In the genomic region with DNA sequence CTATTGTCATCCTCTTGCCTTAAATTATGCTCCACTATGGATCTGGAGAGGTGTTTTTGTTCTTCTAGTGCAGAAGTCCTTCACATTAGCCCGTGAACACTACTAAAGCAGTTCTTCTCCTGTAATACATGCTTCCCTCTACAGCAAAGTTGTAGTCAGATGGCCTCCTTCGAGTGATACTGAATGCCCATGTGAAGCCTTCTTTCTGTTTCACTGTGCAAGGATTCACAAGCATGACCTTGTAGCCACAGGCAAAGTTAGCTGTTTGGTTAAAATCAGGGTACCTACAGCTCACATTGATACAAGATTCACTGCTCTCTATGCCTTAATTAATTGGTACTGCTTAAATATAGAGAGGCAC, we compare ENCODE assay signal across 11 cellular contexts. TPM values are rescaled to one million over a fixed set of nuclear protein-coding genes. Genes with fewer than 3 reads are reported as not detected.
A peak's percentile ranks its signal among the peaks of the same experiment; 100 is the strongest.
DNase-seq lines count a peak whose midpoint lies in the region; ATAC-seq lines count a peak whose summit lies in the region.
"Had no signal": no experiment of that assay in that cellular context is flagged by ENCODE, and none has a peak within 500 bp of the region (broad histone marks: within the 10 kb centered on the region; RNA-seq: fewer than 3 reads in every experiment).

No MANE protein-coding gene starts in this region.

- H2AFZ ChIP-seq in mesenchymal stem cell (ENCODE audit: low read depth, low read length), result no peak overlapping the region

- H2AK5ac ChIP-seq in mesenchymal stem cell (ENCODE audit: low read length, severe bottlenecking), result no peak overlapping the region

- in situ Hi-C loops in KBM-7 (cut with MboI; ENCODE audit: low pct_unique_long_range_greater_than_20kb, low sequenced_read_pairs), result no loop called here

- H4K91ac ChIP-seq in mesenchymal stem cell (ENCODE audit: low read length), result no peak overlapping the region

- no peak overlapping the region for H2BK120ac ChIP-seq in mesenchymal stem cell (ENCODE audit: low read depth, low read length)

- peaks cover 1% of the 10 kb centered on the region for H3K79me1 ChIP-seq in mesenchymal stem cell (replicated peaks; ENCODE audit: low read length, poor library complexity, severe bottlenecking)

- H3K9me3 ChIP-seq in mesenchymal stem cell (ENCODE audit: control insufficient read depth, low read length), result no peaks in the 10 kb centered on the region
- H3K9me3 ChIP-seq: psoas muscle had no signal

- H3K36me3 ChIP-seq in mesenchymal stem cell (ENCODE audit: control insufficient read depth in 1 of 2, insufficient read depth in 2 of 2, low read depth in 1 of 2, low read length in 2 of 2), result peaks cover 0 to 7% of the 10 kb centered on the region in 2 experiments

- no peak overlapping the region for H2BK12ac ChIP-seq in mesenchymal stem cell (ENCODE audit: low read length in 2 of 2)

- peaks cover 17% of the 10 kb centered on the region for H3K4me1 ChIP-seq in mesenchymal stem cell (ENCODE audit: control insufficient read depth, insufficient read depth, low read depth, low read length)

- H4K8ac ChIP-seq in mesenchymal stem cell (ENCODE audit: low read length), result no peak overlapping the region

- H3K4me3 ChIP-seq in mesenchymal stem cell (ENCODE audit: insufficient read depth in 1 of 2, low read depth in 1 of 2, low read length in 2 of 2), result no peak overlapping the region
- H3K4me3 ChIP-seq: psoas muscle had no signal

- no peak overlapping the region for H2BK5ac ChIP-seq in mesenchymal stem cell (ENCODE audit: low read depth, low read length, poor library complexity, severe bottlenecking)

- no peak overlapping the region for H3K4ac ChIP-seq in mesenchymal stem cell (ENCODE audit: low read depth in 1 of 2, low read length in 2 of 2)

- ATAC-seq in GM18519 (IDR thresholded peaks at IDR 0.05; ENCODE audit: low FRiP score, unreplicated experiment), result peak; percentile 41
- ATAC-seq in GM21423 (IDR thresholded peaks at IDR 0.05; ENCODE audit: unreplicated experiment), result peak; percentile 60
- peak; percentile 70 for ATAC-seq in HG03135 (IDR thresholded peaks at IDR 0.05; ENCODE audit: unreplicated experiment)
- ATAC-seq in HG03095 (IDR thresholded peaks at IDR 0.05; ENCODE audit: unreplicated experiment), result no peak

- H3K4me2 ChIP-seq in mesenchymal stem cell (ENCODE audit: low read length, poor library complexity, severe bottlenecking), result no peak overlapping the region

- no peak overlapping the region for H3K18ac ChIP-seq in mesenchymal stem cell (ENCODE audit: low read depth in 1 of 2, low read length in 2 of 2)

- WGBS in mesenchymal stem cell, result 91% methylated on average over 2 of the region's 2 CpGs

- H3K9ac ChIP-seq in mesenchymal stem cell (ENCODE audit: low read length), result no peak overlapping the region

- H3K14ac ChIP-seq in mesenchymal stem cell (ENCODE audit: low read length in 2 of 2), result no peak overlapping the region

- H3K27me3 ChIP-seq in mesenchymal stem cell (ENCODE audit: control insufficient read depth in 1 of 2, insufficient read depth in 1 of 2, low read length in 2 of 2), result no peaks in the 10 kb centered on the region

- H3K27ac ChIP-seq in mesenchymal stem cell (ENCODE audit: low read length, poor library complexity, severe bottlenecking), result peak overlapping the region; percentile 4
- H3K27ac ChIP-seq: psoas muscle had no signal

- H2BK15ac ChIP-seq in mesenchymal stem cell (ENCODE audit: low read depth, poor library complexity, severe bottlenecking), result no peak overlapping the region

- H3K23ac ChIP-seq in mesenchymal stem cell (ENCODE audit: low read length in 2 of 2), result no peak overlapping the region

- DNase-seq in mesenchymal stem cell, result no peak
- DNase-seq in activated CD4-positive, CD25-positive, alpha-beta regulatory T cell (lab: John Stamatoyannopoulos, UW), result no peak
- DNase-seq in hippocampal formation (lab: John Stamatoyannopoulos, UW), result no peak
- DNase-seq in KBM-7, result no peak
- DNase-seq: EL, NCI-H226, psoas muscle had no signal

RNA-seq across cellular contexts. Expression of a gene that starts 47.6 kb away (rescaled TPM):
- polyA plus RNA-seq in mesenchymal stem cell (2013, experiment 1 of 2), result 22.2 TPM
- 22.1 TPM for polyA plus RNA-seq in mesenchymal stem cell (2013, experiment 2 of 2)
